Comparison of ENCODE assay signal across 19 cellular contexts in genomic region chr2:205964111-205964761, GRCh38.
A peak's percentile ranks its signal among the peaks of the same experiment; 100 is the strongest.
DNase-seq lines count a peak whose midpoint lies in the region; ATAC-seq, FAIRE-seq and TF ChIP-seq lines count a peak whose summit lies in the region.
"Had no signal": no experiment of that assay in that cellular context is flagged by ENCODE, and none has a peak within 500 bp of the region (broad histone marks: within the 10 kb centered on the region; RNA-seq: fewer than 3 reads in every experiment).

No MANE protein-coding gene starts in this region.

- FAIRE-seq in GM12878 (lab: Jason Lieb, UNC), result no peak
- FAIRE-seq: A204.1, GM12892, GM18507 had no signal

- H3K4me2 ChIP-seq in GM12878 (ENCODE audit: control insufficient read depth, insufficient read depth), result no peak overlapping the region

- no peaks in the 10 kb centered on the region for H4K20me1 ChIP-seq in GM12878 (ENCODE audit: control insufficient read depth, insufficient read depth)

- no peak for TF ChIP-seq EP300 in GM12878 (IDR thresholded peaks at IDR 0.05; ENCODE audit: borderline replicate concordance in 1 of 2, control insufficient read depth in 1 of 2, low read depth in 2 of 2, low read length in 2 of 2)

- H3K4me1 ChIP-seq in GM12878 (ENCODE audit: control insufficient read depth, insufficient read depth, low read length), result no peaks in the 10 kb centered on the region
- H3K4me1 ChIP-seq: BE2C, SJCRH30 had no signal

- no peaks in the 10 kb centered on the region for H3K36me3 ChIP-seq in GM12878 (ENCODE audit: control insufficient read depth in 2 of 2, insufficient read depth in 2 of 2, low read length in 1 of 2)
- H3K36me3 ChIP-seq in WERI-Rb-1, result no peaks in the 10 kb centered on the region
- H3K36me3 ChIP-seq: BE2C, SJCRH30 had no signal

- peak; percentile 21 to 32 for DNase-seq in SHP77 (lab: John Stamatoyannopoulos, UW)
- no peak for DNase-seq in SHP77 treated with DMSO at 0.1 percent for 48 hours (lab: John Stamatoyannopoulos, UW)
- DNase-seq in GM12878 (ENCODE audit: low read depth, low spot score), result no peak
- DNase-seq in lung microvascular endothelial cell (ENCODE audit: low read depth in 2 of 2), result peak; percentile 78 to 95
- no peak for DNase-seq in WERI-Rb-1
- no peak for DNase-seq in stimulated activated CD4-positive, alpha-beta T cell treated with anti-CD3 and anti-CD28 coated beads, Interleukin-12 subunit alpha, Interleukin-12 subunit beta, amount 100 ng/mL, for 4 hours
- DNase-seq: BE2C; Calu3; CD4-positive, alpha-beta memory T cell; GOT3; KBM-7; NCI-H187 treated with DMSO at 0.1 percent for 48 hours; NCI-H2171; NCI-H774; SJCRH30 had no signal

- 32% methylated on average over 8 of the region's 8 CpGs for WGBS in GM12878 (ENCODE audit: insufficient coverage, insufficient replicate concordance, low lambda C conversion rate, missing lambda C conversion rate)

- H2AFZ ChIP-seq in GM12878 (ENCODE audit: control insufficient read depth, low read depth, low read length), result no peak overlapping the region

- H3K9me3 ChIP-seq in GM12878 (replicated peaks; ENCODE audit: control insufficient read depth, insufficient read depth, low read length) (no peaks in the 10 kb centered on the region), WERI-Rb-1 (ENCODE audit: severe bottlenecking) (no peaks in the 10 kb centered on the region)
- H3K9me3 ChIP-seq: BE2C, SJCRH30 had no signal

- POLR2A ChIA-PET in GM12878 (lab: Charles Lee), result no interaction called here

- SMC1A ChIA-PET in GM12878 (lab: Charles Lee; ENCODE audit: uncharacterized antibody, unreplicated experiment), result interaction anchor here (1.1 to 1.3 kb wide), 2 partner anchors 11 to 18 kb away, joined by 3 read pairs; no protein-coding TSS in a partner anchor

- TF ChIP-seq POLR2A in GM12878 (IDR thresholded peaks at IDR 0.05; ENCODE audit: low read depth, low read length), result no peak

- H3K79me2 ChIP-seq in GM12878 (ENCODE audit: control insufficient read depth, insufficient read depth, low read length), result no peaks in the 10 kb centered on the region

- CTCF ChIA-PET in GM12878 (lab: Yijun Ruan, JAX), result interaction anchor here (2.6 kb wide), 1 partner anchor 16 kb away, joined by 10 read pairs; no protein-coding TSS in a partner anchor

- intact Hi-C loops in GM12878 (cut with micrococcal nuclease; ENCODE audit: unreplicated experiment), result no loop called here

- no peak overlapping the region for H3K4me3 ChIP-seq in GM12878
- no peak overlapping the region for H3K4me3 ChIP-seq in WERI-Rb-1 (ENCODE audit: low read depth, low read length)
- H3K4me3 ChIP-seq: SJCRH30 had no signal

- no peak for TF ChIP-seq RAD21 in GM12878 (IDR thresholded peaks at IDR 0.05; ENCODE audit: insufficient read depth, low read depth, low read length)

- in situ Hi-C loops in GM12878 (cut with MboI), result no loop called here

- RAD21 ChIA-PET in GM12878 (lab: Charles Lee; ENCODE audit: unreplicated experiment), result interaction anchor here (1.2 kb wide), 1 partner anchor 20 kb away, joined by 3 read pairs; no protein-coding TSS in a partner anchor

- H3K27me3 ChIP-seq in GM12878 (replicated peaks in 1 of 2; ENCODE audit: control insufficient read depth in 2 of 2, insufficient read depth in 2 of 2, low read length in 1 of 2) (no peaks in the 10 kb centered on the region; a peak in 1 of 4 replicates), WERI-Rb-1 (ENCODE audit: insufficient read depth, low read depth, severe bottlenecking) (no peaks in the 10 kb centered on the region)
- H3K27me3 ChIP-seq: BE2C, SJCRH30 had no signal

- H3K27ac ChIP-seq in GM12878 (ENCODE audit: control insufficient read depth, insufficient read depth) (no peak overlapping the region), WERI-Rb-1 (no peak overlapping the region)
- H3K27ac ChIP-seq: SJCRH30 had no signal

- TF ChIP-seq CTCF in GM12878 (IDR thresholded peaks at IDR 0.05 in 2 of 3, conservative IDR thresholded peaks at IDR 0.05 in 1 of 3; ENCODE audit: control insufficient read depth in 2 of 3, extremely low read depth in 1 of 3, insufficient read depth in 1 of 3, low read depth in 3 of 3, low read length in 3 of 3) (no peak), WERI-Rb-1 (IDR thresholded peaks at IDR 0.05; ENCODE audit: low read depth, low read length) (no peak)

- no TSS peak for BruUV-seq in GM12878 (replicated peaks; lab: Mats Ljungman, UMichigan)

- peak; percentile 56 for ATAC-seq in GM12878
- no peak for ATAC-seq in HG02852 (IDR thresholded peaks at IDR 0.05; ENCODE audit: unreplicated experiment)

- no peak overlapping the region for H3K9ac ChIP-seq in GM12878 (ENCODE audit: control insufficient read depth, insufficient read depth, low read length)

TF ChIP-seq in GM12878, 131 proteins besides CTCF, POLR2A, EP300 and RAD21:
- TF ChIP-seq NR2F1 (conservative IDR thresholded peaks at IDR 0.05) (0 out of 2 replicates have a peak, but pooled peaks have one; percentile 27), MXI1 (IDR thresholded peaks at IDR 0.05; ENCODE audit: low read depth, low read length) (no peak), BHLHE40 (IDR thresholded peaks at IDR 0.05; ENCODE audit: borderline replicate concordance in 1 of 2, low read depth in 2 of 2, low read length in 1 of 2) (peak in 1 of 2 experiments; percentile 27; a peak in 1 of 4 replicates), NFYA (IDR thresholded peaks at IDR 0.05; ENCODE audit: borderline replicate concordance, low read depth, low read length) (no peak), SPI1 (IDR thresholded peaks at IDR 0.05; ENCODE audit: borderline replicate concordance, insufficient read depth, low read depth, low read length) (no peak), RAD51 (IDR thresholded peaks at IDR 0.05) (peak; percentile 62; the same call in 1 of the 2 replicates), PML (IDR thresholded peaks at IDR 0.05; ENCODE audit: low read length) (no peak), CEBPB (IDR thresholded peaks at IDR 0.05; ENCODE audit: borderline replicate concordance in 1 of 2, low read depth in 2 of 2, low read length in 2 of 2) (no peak), ZNF687 (IDR thresholded peaks at IDR 0.05) (no peak)

Comparison
In these comparisons a context has a peak if more than half of its experiments do, and no peak if none do; other contexts are left out.
1. DNase-seq: peak in SHP77 (2 of 2) and lung microvascular endothelial cell (2 of 2); none in SHP77 treated with DMSO at 0.1 percent for 48 hours (single experiment), GM12878 (single experiment), WERI-Rb-1 (single experiment) and stimulated activated CD4-positive, alpha-beta T cell treated with anti-CD3 and anti-CD28 coated beads, Interleukin-12 subunit alpha, Interleukin-12 subunit beta, amount 100 ng/mL, for 4 hours (single experiment).